Comparison of ENCODE assay signal across 14 cellular contexts in genomic region chr14:90344920-90345557, GRCh38. TPM values are rescaled to one million over a fixed set of nuclear protein-coding genes. Genes with fewer than 3 reads are reported as not detected.
DNase-seq lines count a peak whose midpoint lies in the region; ATAC-seq, FAIRE-seq and TF ChIP-seq lines count a peak whose summit lies in the region.
"Had no signal": no experiment of that assay in that cellular context is flagged by ENCODE, and none has a peak within 500 bp of the region (broad histone marks: within the 10 kb centered on the region; RNA-seq: fewer than 3 reads in every experiment).

No MANE protein-coding gene starts in this region.

- H3K9ac ChIP-seq in HUES48 (ENCODE audit: low read depth, low read length), result no peak overlapping the region

- H3K36me3 ChIP-seq in HUES48 (ENCODE audit: control insufficient read depth, insufficient read depth, low read length) (no peaks in the 10 kb centered on the region), bronchial epithelial cell (ENCODE audit: control insufficient read depth, insufficient read depth, low read length) (no peaks in the 10 kb centered on the region)
- H3K36me3 ChIP-seq: HAP-1, MG63 had no signal

- H3K27ac ChIP-seq in HUES48 (ENCODE audit: low read depth, low read length), result peak overlapping the region; percentile 50
- H3K27ac ChIP-seq: PC-9 had no signal

- H3K9me3 ChIP-seq in HUES48 (ENCODE audit: control insufficient read depth, insufficient read depth, low read length), result no peaks in the 10 kb centered on the region
- H3K9me3 ChIP-seq: HAP-1, MG63 had no signal

- H3K4me3 ChIP-seq in HUES48 (ENCODE audit: low read depth, low read length) (no peak overlapping the region), bronchial epithelial cell (ENCODE audit: low read depth, low read length) (no peak overlapping the region)
- H3K4me3 ChIP-seq: HAP-1, MG63, PC-9 had no signal

- peak; percentile 92 for FAIRE-seq in bronchial epithelial cell (lab: Jason Lieb, UNC)
- FAIRE-seq: GM18507 had no signal

- H3K27me3 ChIP-seq in HUES48 (ENCODE audit: control insufficient read depth, insufficient read depth, low read length) (no peaks in the 10 kb centered on the region), bronchial epithelial cell (ENCODE audit: control insufficient read depth, insufficient read depth, low read length) (no peaks in the 10 kb centered on the region)
- H3K27me3 ChIP-seq: MG63 had no signal

- TF ChIP-seq CTCF in bronchial epithelial cell (IDR thresholded peaks at IDR 0.05; ENCODE audit: insufficient read depth, low read length, severe bottlenecking), result no peak

- no peak for ATAC-seq in GM21367 (IDR thresholded peaks at IDR 0.05; ENCODE audit: unreplicated experiment)
- ATAC-seq in HG02759 (IDR thresholded peaks at IDR 0.05; ENCODE audit: unreplicated experiment), result no peak

- DNase-seq in CD1c-positive myeloid dendritic cell (ENCODE audit: extremely low spot score) (peak; percentile 17), bronchial epithelial cell (ENCODE audit: low read depth) (peak; percentile 98), glomerular visceral epithelial cell (ENCODE audit: extremely low spot score) (peak; percentile 7), NCI-H2196 treated with DMSO at 0.1 percent for 48 hours (lab: John Stamatoyannopoulos, UW; ENCODE audit: unreplicated experiment) (no peak), activated T-cell treated with anti-CD3 and anti-CD28 coated beads for 4 hours (no peak)
- DNase-seq: KG1, MG63, NCI-H1694 treated with DMSO at 0.1 percent for 48 hours, PC-9 had no signal

- H3K4me1 ChIP-seq in HUES48 (ENCODE audit: control insufficient read depth, insufficient read depth, low read length), result peaks cover 18% of the 10 kb centered on the region
- H3K4me1 ChIP-seq: HAP-1 had no signal

RNA-seq across cellular contexts. Expression of gene NRDE2, which starts 13.3 kb away (rescaled TPM):
- 5.8 and 6.1 TPM in 2 replicates for total RNA-seq in bronchial epithelial cell

RNA-seq across cellular contexts. Expression of gene CALM1, which starts 51.8 kb away (rescaled TPM):
- total RNA-seq in bronchial epithelial cell, result 267 and 1,162 TPM in 2 replicates

Comparison
In these comparisons a context has a peak if more than half of its experiments do, and no peak if none do; other contexts are left out.
1. DNase-seq: peak in CD1c-positive myeloid dendritic cell (single experiment), bronchial epithelial cell (single experiment) and glomerular visceral epithelial cell (single experiment); none in NCI-H2196 treated with DMSO at 0.1 percent for 48 hours (single experiment) and activated T-cell treated with anti-CD3 and anti-CD28 coated beads for 4 hours (single experiment).